Comparison of ENCODE assay signal across 8 cellular contexts in genomic region chr4:168831919-168832745, GRCh38.
DNase-seq lines count a peak whose midpoint lies in the region; ATAC-seq and TF ChIP-seq lines count a peak whose summit lies in the region.

No MANE protein-coding gene starts in this region.

- peaks cover 2% of the 10 kb centered on the region for H3K4me1 ChIP-seq in NT2/D1 (ENCODE audit: insufficient read depth, insufficient read length)
- H3K4me1 ChIP-seq in esophagus squamous epithelium, result peaks cover 0 to 49% (median 0%) of the 10 kb centered on the region in 3 donors

- intact Hi-C loops in esophagus squamous epithelium (cut with DNase I), result no loop called here

- H3K36me3 ChIP-seq in NT2/D1 (ENCODE audit: insufficient read depth, insufficient read length, low read length) (peaks cover 25% of the 10 kb centered on the region), esophagus squamous epithelium (no peaks in the 10 kb centered on the region)

- 0% methylated on average over 13 of the region's 68 CpGs; no CpG with 5 or more reads in 1 of the 2 donors for whole genome bisulfite sequencing in esophagus squamous epithelium, 2 donors

- H3K9me3 Mint-ChIP-seq in naive B cell, result no peaks in the 10 kb centered on the region
- H3K9me3 Mint-ChIP-seq in stimulated activated naive CD8-positive, alpha-beta T cell treated with anti-CD3 and anti-CD28 coated beads, Interleukin-15, amount 100 ng/mL, for 72 hours, result no peaks in the 10 kb centered on the region

- ATAC-seq in GM18909 (IDR thresholded peaks at IDR 0.05; ENCODE audit: poor library complexity, unreplicated experiment), result peak; percentile 92
- peak; percentile 89 for ATAC-seq in HG03108 (IDR thresholded peaks at IDR 0.05; ENCODE audit: unreplicated experiment)
- ATAC-seq in naive B cell (ENCODE audit: low read depth in 2 of 2), result peak; percentile 88 to 89
- peak; percentile 94 for ATAC-seq in stimulated activated naive CD8-positive, alpha-beta T cell treated with anti-CD3 and anti-CD28 coated beads, Interleukin-15, amount 100 ng/mL, for 72 hours

- H3K27me3 ChIP-seq in NT2/D1 (ENCODE audit: insufficient read depth, insufficient read length) (no peaks in the 10 kb centered on the region), esophagus squamous epithelium (peaks cover 0 to 13% (median 0%) of the 10 kb centered on the region in 4 donors)

- H3K4me3 Mint-ChIP-seq in naive B cell, result peak overlapping the region; percentile 68 to 95 (median 84)
- peak overlapping the region; percentile 85 to 89 for H3K4me3 Mint-ChIP-seq in stimulated activated naive CD8-positive, alpha-beta T cell treated with anti-CD3 and anti-CD28 coated beads, Interleukin-15, amount 100 ng/mL, for 72 hours

- DNase-seq in AG10803 (ENCODE audit: low read depth) (peak; percentile 73), NT2/D1 (ENCODE audit: low read depth, low spot score) (peak; percentile 57), activated T-helper 1 cell treated with Interleukin-2 at 50 U/mL for 16 hours (ENCODE audit: low read depth) (peak; percentile 10), esophagus squamous epithelium (lab: John Stamatoyannopoulos, UW) (no peak), naive B cell (peak; percentile 45)
- peak; percentile 61 to 62 for DNase-seq in stimulated activated naive CD8-positive, alpha-beta T cell treated with anti-CD3 and anti-CD28 coated beads, Interleukin-15, amount 100 ng/mL, for 72 hours

- H3K9me3 ChIP-seq in NT2/D1 (ENCODE audit: insufficient read depth, low read length) (peaks cover 6% of the 10 kb centered on the region; the same call in 1 of the 2 replicates), esophagus squamous epithelium (no peaks in the 10 kb centered on the region)

- TF ChIP-seq CTCF in AG10803 (conservative IDR thresholded peaks at IDR 0.05; ENCODE audit: low read length) (no peak), esophagus squamous epithelium (IDR thresholded peaks at IDR 0.05) (no peak)

- H3K4me3 ChIP-seq in AG10803 (ENCODE audit: low read length), result peak overlapping the region; percentile 88
- peak overlapping the region; percentile 81 for H3K4me3 ChIP-seq in NT2/D1 (ENCODE audit: insufficient read length, low read depth)
- H3K4me3 ChIP-seq in esophagus squamous epithelium, result peak overlapping the region; percentile 63 to 89 (median 82)

- peaks cover 16 to 21% (median 16%) of the 10 kb centered on the region in 3 donors for H3K4me1 Mint-ChIP-seq in naive B cell
- H3K4me1 Mint-ChIP-seq in stimulated activated naive CD8-positive, alpha-beta T cell treated with anti-CD3 and anti-CD28 coated beads, Interleukin-15, amount 100 ng/mL, for 72 hours, result peaks cover 14% of the 10 kb centered on the region

- H3K36me3 Mint-ChIP-seq in naive B cell, result peaks cover 0 to 3% of the 10 kb centered on the region in 2 donors

- peak overlapping the region in 2 of 6 donors; percentile 7 to 32 for H3K27ac Mint-ChIP-seq in naive B cell
- H3K27ac Mint-ChIP-seq in stimulated activated naive CD8-positive, alpha-beta T cell treated with anti-CD3 and anti-CD28 coated beads, Interleukin-15, amount 100 ng/mL, for 72 hours, result peak overlapping the region; percentile 46 to 49

- TF ChIP-seq POLR2A in esophagus squamous epithelium (IDR thresholded peaks at IDR 0.05), result peak in 3 of 4 donors; percentile 58 to 96 (median 90)

- peaks cover 29 to 67% (median 64%) of the 10 kb centered on the region in 3 donors for H3K27me3 Mint-ChIP-seq in naive B cell
- peaks cover 85% of the 10 kb centered on the region for H3K27me3 Mint-ChIP-seq in stimulated activated naive CD8-positive, alpha-beta T cell treated with anti-CD3 and anti-CD28 coated beads, Interleukin-15, amount 100 ng/mL, for 72 hours

- H3K9ac ChIP-seq in NT2/D1 (ENCODE audit: insufficient read length, low read depth), result peak overlapping the region; percentile 90

- peak overlapping the region; percentile 85 to 95 (median 93) for H3K27ac ChIP-seq in esophagus squamous epithelium
